Comparison of ENCODE assay signal across 13 cellular contexts in the genomic region with DNA sequence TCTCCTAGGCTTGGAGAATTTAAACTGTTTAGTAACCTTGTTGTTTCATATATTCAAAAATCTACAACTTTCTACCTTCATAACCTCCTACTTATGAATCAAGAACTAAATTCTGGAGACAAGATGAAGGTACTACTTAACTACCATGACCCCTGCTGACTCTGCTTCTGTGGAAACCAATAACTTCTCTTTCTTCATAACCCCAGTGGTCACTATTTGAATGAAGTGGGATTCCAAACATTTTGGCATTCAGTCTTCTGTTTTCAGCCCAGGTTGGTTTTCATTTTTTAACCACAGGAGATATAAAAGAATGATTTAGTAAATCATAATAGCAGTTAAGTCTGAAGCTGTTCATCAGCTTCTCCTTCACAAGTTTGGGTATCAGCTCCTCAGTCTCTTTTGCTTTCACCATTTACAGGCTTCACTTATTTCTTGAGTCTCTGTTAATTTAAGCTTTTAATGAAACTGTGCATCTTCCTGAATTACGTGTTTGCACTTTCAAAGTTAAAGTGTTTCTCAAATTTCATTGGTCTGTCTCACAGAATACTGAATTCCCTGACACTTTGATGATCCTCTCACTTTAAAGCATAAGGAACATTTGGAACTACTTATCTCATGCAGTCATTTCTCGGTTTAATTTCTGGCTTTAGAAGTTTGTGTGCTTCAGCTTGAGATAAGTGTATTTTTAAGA. TPM values are rescaled to one million over a fixed set of nuclear protein-coding genes. Genes with fewer than 3 reads are reported as not detected.
DNase-seq lines count a peak whose midpoint lies in the region; ATAC-seq, FAIRE-seq and TF ChIP-seq lines count a peak whose summit lies in the region.
"Had no signal": no experiment of that assay in that cellular context is flagged by ENCODE, and none has a peak within 500 bp of the region (broad histone marks: within the 10 kb centered on the region; RNA-seq: fewer than 3 reads in every experiment).

No MANE protein-coding gene starts in this region.

- intact Hi-C loops in ascending aorta (cut with DNase I): no loop called here

- H3K9me3 Mint-ChIP-seq in naive thymus-derived CD8-positive, alpha-beta T cell: no peaks in the 10 kb centered on the region
- H3K9me3 Mint-ChIP-seq: GM23338 had no signal

- no peak overlapping the region for H3K9ac ChIP-seq in BLaER1 treated with 17β-estradiol and CSF1 and Interleukin-3, amounts not matched to agents 10 nM and 100 nM

- peaks cover 33 to 99% (median 94%) of the 10 kb centered on the region in 4 donors for H3K4me1 Mint-ChIP-seq in naive thymus-derived CD8-positive, alpha-beta T cell

- TF ChIP-seq CTCF in ascending aorta (IDR thresholded peaks at IDR 0.05): no peak

- H3K4me3 Mint-ChIP-seq in naive thymus-derived CD8-positive, alpha-beta T cell: peak overlapping the region in 9 of 10 donors; percentile 22 to 70 (median 60)

- no peak for ATAC-seq in naive thymus-derived CD8-positive, alpha-beta T cell
- ATAC-seq in HG02763 (IDR thresholded peaks at IDR 0.05; ENCODE audit: unreplicated experiment) (no peak), GM18498 (IDR thresholded peaks at IDR 0.05; ENCODE audit: unreplicated experiment) (no peak)
- ATAC-seq: GM23338 had no signal

- DNase-seq in GM19239 (ENCODE audit: insufficient read length, low spot score): no peak
- no peak for DNase-seq in ascending aorta (ENCODE audit: low spot score in 2 of 2)
- no peak for DNase-seq in naive thymus-derived CD8-positive, alpha-beta T cell
- DNase-seq in activated gamma-delta T cell (lab: John Stamatoyannopoulos, UW): no peak
- DNase-seq in ecto neural progenitor cell (ENCODE audit: low spot score): no peak
- DNase-seq: NCI-H345, RPMI8226, stomach, T-helper 9 cell had no signal

- peaks cover 0 to 10% (median 0%) of the 10 kb centered on the region in 3 donors for H3K36me3 Mint-ChIP-seq in naive thymus-derived CD8-positive, alpha-beta T cell

- H3K27me3 Mint-ChIP-seq in naive thymus-derived CD8-positive, alpha-beta T cell: no peaks in the 10 kb centered on the region

- no peak overlapping the region for H3K4me3 ChIP-seq in BLaER1 treated with 17β-estradiol and CSF1 and Interleukin-3, amounts not matched to agents 10 nM and 100 nM
- H3K4me3 ChIP-seq in ascending aorta: no peak overlapping the region
- H3K4me3 ChIP-seq: GM23338, stomach had no signal

- H3K36me3 ChIP-seq in BLaER1 treated with 17β-estradiol and CSF1 and Interleukin-3, amounts not matched to agents 10 nM and 100 nM: peaks cover 0 to 30% (median 18%) of the 10 kb centered on the region in 11 experiments; a peak in 15 of 22 replicates
- H3K36me3 ChIP-seq in ascending aorta: no peaks in the 10 kb centered on the region
- H3K36me3 ChIP-seq: stomach had no signal

- H3K27ac ChIP-seq in BLaER1 treated with 17β-estradiol and CSF1 and Interleukin-3, amounts not matched to agents 10 nM and 100 nM: peak overlapping the region in 7 of 11 experiments; percentile 57 to 71 (median 62); a peak in 11 of 22 replicates
- H3K27ac ChIP-seq in ascending aorta: peak overlapping the region; percentile 64 to 78

- H3K4me2 ChIP-seq in BLaER1 treated with 17β-estradiol and CSF1 and Interleukin-3, amounts not matched to agents 10 nM and 100 nM: peak overlapping the region; percentile 72 to 91 (median 81); a peak in 21 of 22 replicates

- peak; percentile 71 for FAIRE-seq in GM19239 (lab: Jason Lieb, UNC)

- POLR2A ChIA-PET in naive thymus-derived CD8-positive, alpha-beta T cell (lab: Charles Lee): interaction anchor here (2.0 kb wide), 1 partner anchor 9 kb away, joined by 10 read pairs; the partner anchor contains the start of gene SENP6

- H3K27me3 ChIP-seq in BLaER1 treated with 17β-estradiol and CSF1 and Interleukin-3, amounts not matched to agents 10 nM and 100 nM: no peaks in the 10 kb centered on the region
- no peaks in the 10 kb centered on the region for H3K27me3 ChIP-seq in ascending aorta
- H3K27me3 ChIP-seq: stomach had no signal

- H4K20me1 ChIP-seq in BLaER1 treated with 17β-estradiol and CSF1 and Interleukin-3, amounts not matched to agents 10 nM and 100 nM: peaks cover 69 to 100% (median 100%) of the 10 kb centered on the region in 11 experiments

- peak overlapping the region in 6 of 10 donors; percentile 22 to 88 (median 58) for H3K27ac Mint-ChIP-seq in naive thymus-derived CD8-positive, alpha-beta T cell

- peaks cover 69 to 99% (median 74%) of the 10 kb centered on the region in 10 experiments for H3K4me1 ChIP-seq in BLaER1 treated with 17β-estradiol and CSF1 and Interleukin-3, amounts not matched to agents 10 nM and 100 nM
- peaks cover 10 to 36% of the 10 kb centered on the region in 2 donors for H3K4me1 ChIP-seq in ascending aorta

- H3K9me3 ChIP-seq in BLaER1 treated with 17β-estradiol and CSF1 and Interleukin-3, amounts not matched to agents 10 nM and 100 nM (replicated peaks in 1 of 11): peaks cover 0 to 20% (median 12%) of the 10 kb centered on the region in 11 experiments; a peak in 15 of 22 replicates
- H3K9me3 ChIP-seq in ascending aorta: no peaks in the 10 kb centered on the region
- H3K9me3 ChIP-seq: stomach had no signal

RNA-seq across cellular contexts. Expression of gene SENP6, which starts 9.5 kb away (rescaled TPM):
- total RNA-seq in ascending aorta: 24.4 TPM
- total RNA-seq in naive thymus-derived CD8-positive, alpha-beta T cell: 100 to 1,000 TPM; 131 to 147 TPM
- polyA plus RNA-seq in naive thymus-derived CD8-positive, alpha-beta T cell: 10 to 100 TPM; 48.4 to 67.3 (median 57.7) TPM
